ENCODE assay signal across 20 cellular contexts in the genomic region with DNA sequence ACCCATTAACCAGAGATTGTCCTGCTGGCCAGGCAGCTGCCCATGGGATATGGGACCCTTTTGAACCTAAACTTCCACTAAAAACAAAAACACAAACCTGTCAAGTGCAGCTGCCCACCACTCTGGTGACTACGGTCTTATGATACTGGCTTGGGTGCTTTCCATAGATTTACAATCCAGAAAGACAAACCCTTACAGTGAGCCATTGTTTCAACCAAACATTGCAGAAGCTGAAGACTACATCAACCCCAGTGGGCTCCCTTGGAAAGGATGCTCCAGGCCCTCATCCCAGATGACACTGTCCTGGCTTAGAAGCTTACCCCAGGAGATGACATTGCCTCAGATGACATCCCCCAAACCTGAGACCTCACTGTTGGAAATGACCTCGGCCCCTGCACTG. TPM values are rescaled to one million over a fixed set of nuclear protein-coding genes. Genes with fewer than 3 reads are reported as not detected.
"Had no signal": no experiment of that assay in that cellular context is flagged by ENCODE, and none has a peak within 500 bp of the region (broad histone marks: within the 10 kb centered on the region; RNA-seq: fewer than 3 reads in every experiment).

No MANE protein-coding gene starts in this region.

- H3K36me3 ChIP-seq: Peyer's patch, SJCRH30 had no signal

- H3K4me1 ChIP-seq: Peyer's patch had no signal

- H3K27ac ChIP-seq: Peyer's patch, RWPE1, SJCRH30 had no signal

- H3K27me3 ChIP-seq: Peyer's patch, SJCRH30 had no signal

- H3K9me3 ChIP-seq: Peyer's patch, SJCRH30 had no signal

- DNase-seq: activated CD4-positive, alpha-beta T cell treated with anti-CD3 and anti-CD28 coated beads for 48 hours; activated CD4-positive, alpha-beta T cell treated with anti-CD3 and anti-CD28 coated beads, Interleukin-2, amount 50 U/mL, for 4 hours; activated CD4-positive, CD25-positive, alpha-beta regulatory T cell treated with anti-CD3 and anti-CD28 coated beads, Interleukin-2, amount 50 U/mL, for 72 hours; activated CD8-positive, alpha-beta memory T cell treated with anti-CD3 and anti-CD28 coated beads, Interleukin-2, amount 10 ng/mL, durations not matched to agents 7 days and 5 days; activated effector memory CD4-positive, alpha-beta T cell treated with anti-CD3 and anti-CD28 coated beads, Interleukin-2, amount 50 U/mL, for 16 hours; activated naive CD4-positive, alpha-beta T cell treated with Interleukin-2 at 50 U/mL for 16 hours; activated T-cell treated with anti-CD3 and anti-CD28 coated beads, Interleukin-2, amount 50 U/mL, for 4 hours; KG1; NCI-H1048; NCI-H146; NCI-H187 treated with DMSO at 0.1 percent for 48 hours; NCI-H2081 treated with DMSO at 0.1 percent for 48 hours; NCI-H446; NCI-H524; Peyer's patch; Right ventricle myocardium superior; SJCRH30; SW 1271 had no signal

- H3K4me3 ChIP-seq: Peyer's patch, SJCRH30 had no signal

RNA-seq across cellular contexts. Expression of gene WNT11, which starts 56.9 kb away (rescaled TPM):
- total RNA-seq: LHCN-M2 had no signal
